In the genomic region with DNA sequence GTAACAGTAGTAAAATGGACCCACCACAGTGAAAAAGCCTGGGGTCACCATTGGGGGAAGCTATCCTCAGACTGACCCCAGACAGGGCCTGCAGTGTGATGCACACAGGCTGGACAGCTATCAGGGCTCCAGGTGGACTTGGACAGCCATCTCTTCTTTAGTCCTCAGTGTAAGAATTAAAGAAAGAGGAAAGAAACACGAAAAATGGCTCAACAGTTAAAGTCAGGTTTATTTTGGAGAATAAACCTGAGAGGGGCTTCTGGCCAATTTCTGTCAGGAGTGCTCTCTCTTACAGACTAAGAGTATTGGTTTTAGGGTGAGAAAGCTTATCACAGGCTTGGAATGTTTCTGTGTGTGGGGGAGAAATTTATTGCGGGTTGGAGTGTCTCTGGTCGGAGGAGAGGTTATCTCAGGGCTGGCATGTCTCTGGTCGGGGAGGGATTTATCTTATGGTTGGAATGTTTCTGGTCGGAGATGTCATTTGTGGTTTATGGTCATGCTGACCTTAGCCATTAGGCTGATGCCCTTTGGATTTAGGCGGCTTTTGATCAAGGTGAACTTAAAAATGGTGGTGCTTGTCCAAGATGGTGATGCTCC, we compare ENCODE assay signal across 2 cellular contexts.
A peak's percentile ranks its signal among the peaks of the same experiment; 100 is the strongest.
TF ChIP-seq lines count a peak whose summit lies in the region.

No MANE protein-coding gene starts in this region.

TF ChIP-seq in HepG2, 621 proteins besides CTCF, POLR2A, EP300 and RAD21:
- TF ChIP-seq ZSCAN12 (CRISPR knock-in tag; IDR thresholded peaks at IDR 0.05) (no peak), ZNF850 (CRISPR knock-in tag; conservative IDR thresholded peaks at IDR 0.05) (peak; percentile 99; the same call in 1 of the 2 replicates)

TF ChIP-seq in WTC11, 78 proteins besides CTCF, POLR2A, EP300 and RAD21:
- TF ChIP-seq GTF2I (CRISPR knock-in tag; conservative IDR thresholded peaks at IDR 0.05) (0 out of 2 replicates have a peak, but pooled peaks have one; percentile 39), ZBTB43 (CRISPR knock-in tag; IDR thresholded peaks at IDR 0.05) (no peak)
